Comparison of ENCODE assay signal across 9 cellular contexts in the genomic region with DNA sequence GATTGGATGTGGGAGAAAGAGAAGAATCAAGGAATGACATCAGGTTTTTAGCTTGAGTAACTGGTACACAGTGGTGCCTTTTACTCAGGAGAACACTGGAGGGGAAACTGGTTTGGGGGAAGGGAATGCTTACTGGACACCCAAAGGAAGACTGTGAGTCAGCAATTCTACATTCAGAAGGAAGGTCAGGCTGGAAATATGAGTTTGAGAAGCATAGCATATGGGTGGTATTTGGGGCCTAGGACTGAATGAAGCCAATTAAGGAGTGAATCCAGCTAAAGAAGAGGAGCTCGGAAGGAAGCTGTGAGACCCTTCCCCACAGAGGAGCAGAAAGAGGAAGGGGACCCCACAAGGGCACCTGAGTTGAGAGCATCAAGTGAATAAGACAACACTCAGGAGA. TPM values are rescaled to one million over a fixed set of nuclear protein-coding genes. Genes with fewer than 3 reads are reported as not detected.
DNase-seq lines count a peak whose midpoint lies in the region; ATAC-seq, FAIRE-seq and TF ChIP-seq lines count a peak whose summit lies in the region.
"Had no signal": no experiment of that assay in that cellular context is flagged by ENCODE, and none has a peak within 500 bp of the region (broad histone marks: within the 10 kb centered on the region; RNA-seq: fewer than 3 reads in every experiment).

No MANE protein-coding gene starts in this region.

- no peak overlapping the region for H2BK5ac ChIP-seq in mesenchymal stem cell (ENCODE audit: low read depth, low read length, poor library complexity, severe bottlenecking)

- H3K36me3 ChIP-seq in bronchial epithelial cell (ENCODE audit: control insufficient read depth, insufficient read depth, low read length) = no peaks in the 10 kb centered on the region
- H3K36me3 ChIP-seq in mesenchymal stem cell (ENCODE audit: control insufficient read depth in 1 of 2, insufficient read depth in 2 of 2, low read depth in 1 of 2, low read length in 2 of 2) = no peaks in the 10 kb centered on the region

- H3K18ac ChIP-seq in mesenchymal stem cell (ENCODE audit: low read depth in 1 of 2, low read length in 2 of 2) = peak overlapping the region; percentile 37 to 48

- in situ Hi-C loops in ACHN (cut with HindIII; ENCODE audit: low pct_ligation_motif_present, low pct_unique_long_range_greater_than_20kb, low sequenced_read_pairs) = no loop called here

- FAIRE-seq in bronchial epithelial cell (lab: Jason Lieb, UNC) = no peak

- no peak overlapping the region for H3K4me2 ChIP-seq in mesenchymal stem cell (ENCODE audit: low read length, poor library complexity, severe bottlenecking)

- H2AFZ ChIP-seq in mesenchymal stem cell (ENCODE audit: low read depth, low read length) = peak overlapping the region; percentile 31

- peak overlapping the region; percentile 46 for H3K9ac ChIP-seq in mesenchymal stem cell (ENCODE audit: low read length)

- H3K9me3 ChIP-seq in mesenchymal stem cell (ENCODE audit: control insufficient read depth, low read length) = no peaks in the 10 kb centered on the region

- H3K23ac ChIP-seq in mesenchymal stem cell (ENCODE audit: low read length in 2 of 2) = no peak overlapping the region

- peak overlapping the region in 1 of 2 experiments; percentile 62 for H3K4ac ChIP-seq in mesenchymal stem cell (ENCODE audit: low read depth in 1 of 2, low read length in 2 of 2)

- WGBS in mesenchymal stem cell = 100% methylated on average over 1 of the region's 1 CpG

- no peak overlapping the region for H4K91ac ChIP-seq in mesenchymal stem cell (ENCODE audit: low read length)

- no peak overlapping the region for H3K4me3 ChIP-seq in bronchial epithelial cell (ENCODE audit: low read depth, low read length)
- H3K4me3 ChIP-seq in mesenchymal stem cell (ENCODE audit: insufficient read depth in 1 of 2, low read depth in 1 of 2, low read length in 2 of 2) = no peak overlapping the region

- no peaks in the 10 kb centered on the region for H3K27me3 ChIP-seq in bronchial epithelial cell (ENCODE audit: control insufficient read depth, insufficient read depth, low read length)
- H3K27me3 ChIP-seq in mesenchymal stem cell (ENCODE audit: control insufficient read depth in 1 of 2, insufficient read depth in 1 of 2, low read length in 2 of 2) = no peaks in the 10 kb centered on the region

- no peak overlapping the region for H2BK15ac ChIP-seq in mesenchymal stem cell (ENCODE audit: low read depth, poor library complexity, severe bottlenecking)

- no peak overlapping the region for H3K14ac ChIP-seq in mesenchymal stem cell (ENCODE audit: low read length in 2 of 2)

- H2AK5ac ChIP-seq in mesenchymal stem cell (ENCODE audit: low read length, severe bottlenecking) = no peak overlapping the region

- peak overlapping the region; percentile 43 to 80 for H2BK12ac ChIP-seq in mesenchymal stem cell (ENCODE audit: low read length in 2 of 2)

- peak; percentile 32 for DNase-seq in ACHN
- DNase-seq in HT-29 (ENCODE audit: low spot score) = peak; percentile 30
- peak; percentile 85 for DNase-seq in bronchial epithelial cell (ENCODE audit: low read depth)
- peak; percentile 56 for DNase-seq in mesenchymal stem cell
- DNase-seq in SHP77 treated with DMSO at 0.1 percent for 48 hours (lab: John Stamatoyannopoulos, UW) = no peak
- DNase-seq in stimulated activated CD4-positive, alpha-beta T cell treated with anti-CD3 and anti-CD28 coated beads, Interleukin-1b, Interleukin-23, amount 100 ng/mL, for 48 hours = no peak
- DNase-seq in NCI-H345 treated with DMSO at 0.1 percent for 48 hours (lab: John Stamatoyannopoulos, UW; ENCODE audit: unreplicated experiment) = no peak
- DNase-seq: T-helper 1 cell had no signal

- no peak for TF ChIP-seq CTCF in bronchial epithelial cell (IDR thresholded peaks at IDR 0.05; ENCODE audit: insufficient read depth, low read length, severe bottlenecking)

- H3K79me1 ChIP-seq in mesenchymal stem cell (replicated peaks; ENCODE audit: low read length, poor library complexity, severe bottlenecking) = no peaks in the 10 kb centered on the region

- no peak overlapping the region for H4K8ac ChIP-seq in mesenchymal stem cell (ENCODE audit: low read length)

- no peak for ATAC-seq in HG02610 (IDR thresholded peaks at IDR 0.05; ENCODE audit: unreplicated experiment)

- no peak overlapping the region for H2BK120ac ChIP-seq in mesenchymal stem cell (ENCODE audit: low read depth, low read length)

- peaks cover 9% of the 10 kb centered on the region for H3K4me1 ChIP-seq in mesenchymal stem cell (ENCODE audit: control insufficient read depth, insufficient read depth, low read depth, low read length)

- H3K27ac ChIP-seq in mesenchymal stem cell (ENCODE audit: low read length, poor library complexity, severe bottlenecking) = no peak overlapping the region

RNA-seq across cellular contexts. Expression of a gene that starts 35.4 kb away (rescaled TPM):
- 4.1 and 6.1 TPM in 2 replicates for total RNA-seq in HT-29 (2014; rRNA removed; shearing (Covaris generic))
- total RNA-seq in bronchial epithelial cell = 8.2 and 10.8 TPM in 2 replicates
- polyA plus RNA-seq in mesenchymal stem cell (2013, experiment 1 of 2) = 6.5 TPM
- polyA plus RNA-seq in mesenchymal stem cell (2013, experiment 2 of 2) = 7.1 TPM

RNA-seq across cellular contexts. Expression of a gene that starts 35.5 kb away (rescaled TPM):
- total RNA-seq in HT-29 (2014; rRNA removed; shearing (Covaris generic)) = 13.2 and 17.1 TPM in 2 replicates
- total RNA-seq in bronchial epithelial cell = 6.6 and 7.8 TPM in 2 replicates
- 2.1 TPM for polyA plus RNA-seq in mesenchymal stem cell (2013, experiment 1 of 2)
- 2.5 TPM for polyA plus RNA-seq in mesenchymal stem cell (2013, experiment 2 of 2)

RNA-seq across cellular contexts. Expression of a gene that starts 49.2 kb away (rescaled TPM):
- total RNA-seq in HT-29 (2014; rRNA removed; shearing (Covaris generic)) = 5.5 and 12.9 TPM in 2 replicates
- 4.5 and 6.1 TPM in 2 replicates for total RNA-seq in bronchial epithelial cell
- 6.5 TPM for polyA plus RNA-seq in mesenchymal stem cell (2013, experiment 1 of 2)
- 4.4 TPM for polyA plus RNA-seq in mesenchymal stem cell (2013, experiment 2 of 2)

Comparison
In these comparisons a context has a peak if more than half of its experiments do, and no peak if none do; other contexts are left out.
1. DNase-seq: peak in ACHN (single experiment), HT-29 (single experiment), bronchial epithelial cell (single experiment) and mesenchymal stem cell (single experiment); none in SHP77 treated with DMSO at 0.1 percent for 48 hours (single experiment), stimulated activated CD4-positive, alpha-beta T cell treated with anti-CD3 and anti-CD28 coated beads, Interleukin-1b, Interleukin-23, amount 100 ng/mL, for 48 hours (single experiment) and NCI-H345 treated with DMSO at 0.1 percent for 48 hours (single experiment).